22 cellular contexts compared by ENCODE assay signal in genomic region chr3:172177803-172178316, GRCh38.
DNase-seq lines count a peak whose midpoint lies in the region; ATAC-seq, FAIRE-seq and TF ChIP-seq lines count a peak whose summit lies in the region.
"Had no signal": no experiment of that assay in that cellular context is flagged by ENCODE, and none has a peak within 500 bp of the region (broad histone marks: within the 10 kb centered on the region; RNA-seq: fewer than 3 reads in every experiment).

No MANE protein-coding gene starts in this region.

- peaks cover 4% of the 10 kb centered on the region for H3K9me3 Mint-ChIP-seq in activated T-helper 1 cell treated with anti-CD3 and anti-CD28 coated beads, Interleukin-12 subunit alpha, Interleukin-12 subunit beta, Interleukin-2, Interleukin-4 antibody, amounts not matched to agents 30 ng/mL and 10 ng/mL and 1 ng/mL, durations not matched to agents 14 hours and 24 hours and 36 hours
- H3K9me3 Mint-ChIP-seq in effector memory CD8-positive, alpha-beta T cell: no peaks in the 10 kb centered on the region

- H3K9ac ChIP-seq in HepG2 (ENCODE audit: insufficient read depth, low read depth, low read length): no peak overlapping the region
- no peak overlapping the region for H3K9ac ChIP-seq in liver (ENCODE audit: low read depth in 1 of 2, low read length in 2 of 2)

- peaks cover 13% of the 10 kb centered on the region for H3K36me3 Mint-ChIP-seq in activated T-helper 1 cell treated with anti-CD3 and anti-CD28 coated beads, Interleukin-12 subunit alpha, Interleukin-12 subunit beta, Interleukin-2, Interleukin-4 antibody, amounts not matched to agents 30 ng/mL and 10 ng/mL and 1 ng/mL, durations not matched to agents 14 hours and 24 hours and 36 hours (ENCODE audit: low read depth)
- no peaks in the 10 kb centered on the region for H3K36me3 Mint-ChIP-seq in effector memory CD8-positive, alpha-beta T cell (ENCODE audit: insufficient read depth)

- in situ Hi-C loops in HepG2 (cut with HindIII; ENCODE audit: extremely low pct_ligation_motif_present, low pct_unique_long_range_greater_than_20kb): no loop called here

- no peak for TF ChIP-seq EP300 in HepG2 (IDR thresholded peaks at IDR 0.05; ENCODE audit: low read depth in 2 of 2, low read length in 2 of 2)
- TF ChIP-seq EP300 in HepG2 (CRISPR knock-in tag; IDR thresholded peaks at IDR 0.05; ENCODE audit: borderline replicate concordance): no peak

- H3K36me3 ChIP-seq in HepG2 (replicated peaks in 1 of 2; ENCODE audit: control insufficient read depth in 1 of 2, insufficient read depth in 2 of 2, low read length in 2 of 2): peaks cover 9 to 28% of the 10 kb centered on the region in 2 experiments
- H3K36me3 ChIP-seq in right lobe of liver: no peaks in the 10 kb centered on the region
- no peaks in the 10 kb centered on the region for H3K36me3 ChIP-seq in bronchial epithelial cell (ENCODE audit: control insufficient read depth, insufficient read depth, low read length)
- H3K36me3 ChIP-seq in liver (ENCODE audit: control insufficient read depth in 4 of 4, insufficient read depth in 3 of 4, low read depth in 1 of 4, low read length in 3 of 4): no peaks in the 10 kb centered on the region

- no peak overlapping the region for H2AFZ ChIP-seq in HepG2 (ENCODE audit: low read length)

- no peak overlapping the region for H3K27ac Mint-ChIP-seq in activated T-helper 1 cell treated with anti-CD3 and anti-CD28 coated beads, Interleukin-12 subunit alpha, Interleukin-12 subunit beta, Interleukin-2, Interleukin-4 antibody, amounts not matched to agents 30 ng/mL and 10 ng/mL and 1 ng/mL, durations not matched to agents 14 hours and 24 hours and 36 hours
- H3K27ac Mint-ChIP-seq in effector memory CD8-positive, alpha-beta T cell: no peak overlapping the region

- TF ChIP-seq POLR2A in HepG2 (IDR thresholded peaks at IDR 0.05; ENCODE audit: insufficient read depth in 1 of 2, low read depth in 2 of 2, low read length in 2 of 2): no peak
- no peak for TF ChIP-seq POLR2A in right lobe of liver (IDR thresholded peaks at IDR 0.05)

- no TSS peak for BruUV-seq in HepG2 (replicated peaks; lab: Mats Ljungman, UMichigan)

- no peak for FAIRE-seq in HepG2 (lab: Jason Lieb, UNC)
- FAIRE-seq in bronchial epithelial cell (lab: Jason Lieb, UNC): peak; percentile 7
- FAIRE-seq: H54 had no signal

- WGBS in HepG2 (ENCODE audit: low lambda C conversion rate): 98% methylated on average over 2 of the region's 2 CpGs
- 88% methylated on average over 2 of the region's 2 CpGs for WGBS in right lobe of liver (ENCODE audit: insufficient coverage, low coverage, low lambda C conversion rate, missing lambda C conversion rate)
- WGBS in liver: 98% methylated on average over 2 of the region's 2 CpGs

- ATAC-seq in HepG2 (peak; percentile 2; the same call in 1 of the 3 replicates), right lobe of liver (no peak), HG02623 (IDR thresholded peaks at IDR 0.05; ENCODE audit: unreplicated experiment) (no peak)
- no peak for ATAC-seq in effector memory CD8-positive, alpha-beta T cell (replicated peaks)

- peaks cover 17% of the 10 kb centered on the region for H3K4me1 Mint-ChIP-seq in activated T-helper 1 cell treated with anti-CD3 and anti-CD28 coated beads, Interleukin-12 subunit alpha, Interleukin-12 subunit beta, Interleukin-2, Interleukin-4 antibody, amounts not matched to agents 30 ng/mL and 10 ng/mL and 1 ng/mL, durations not matched to agents 14 hours and 24 hours and 36 hours (ENCODE audit: low read depth)
- H3K4me1 Mint-ChIP-seq in effector memory CD8-positive, alpha-beta T cell (ENCODE audit: low read depth in 2 of 2): peaks cover 41 to 59% of the 10 kb centered on the region in 2 donors

- CTCF ChIA-PET in HepG2 (lab: Yijun Ruan, JAX; ENCODE audit: low intra/inter-chr PET ratio, low total read pairs): no interaction called here

- H3K27ac ChIP-seq in HepG2 (ENCODE audit: extremely low read length, insufficient read depth, low read length): peak overlapping the region; percentile 13
- H3K27ac ChIP-seq in right lobe of liver: peak overlapping the region in 1 of 3 donors; percentile 86
- peak overlapping the region; percentile 9 to 39 for H3K27ac ChIP-seq in liver (ENCODE audit: low read depth in 1 of 2, low read length in 2 of 2)
- H3K27ac ChIP-seq: 22Rv1, C4-2B, HL-60, RWPE1, SK-N-MC had no signal

- H3K4me3 ChIP-seq in HepG2 (replicated peaks in 1 of 3; ENCODE audit: insufficient read depth in 1 of 3, low read depth in 2 of 3, low read length in 3 of 3) (no peak overlapping the region), right lobe of liver (no peak overlapping the region), bronchial epithelial cell (ENCODE audit: low read depth, low read length) (no peak overlapping the region), liver (ENCODE audit: low read depth in 1 of 3, low read length in 3 of 3) (no peak overlapping the region)
- H3K4me3 ChIP-seq: SK-N-MC had no signal

- H3K79me2 ChIP-seq in HepG2 (ENCODE audit: insufficient read depth, low read length): peaks cover 94% of the 10 kb centered on the region

- DNase-seq in HepG2 (ENCODE audit: low spot score): no peak
- no peak for DNase-seq in right lobe of liver
- DNase-seq in bronchial epithelial cell (ENCODE audit: low read depth): no peak
- no peak for DNase-seq in activated T-helper 1 cell treated with anti-CD3 and anti-CD28 coated beads, Interleukin-12 subunit alpha, Interleukin-12 subunit beta, Interleukin-2, Interleukin-4 antibody, amounts not matched to agents 30 ng/mL and 10 ng/mL and 1 ng/mL, durations not matched to agents 14 hours and 24 hours and 36 hours (ENCODE audit: low spot score)
- DNase-seq in pons (ENCODE audit: low spot score): no peak
- no peak for DNase-seq in effector memory CD8-positive, alpha-beta T cell
- DNase-seq: GF-D8, KG1, NCI-H1105, NCI-H146, NCI-H2029, NCI-H2227 treated with DMSO at 0.1 percent for 48 hours, NCI-H510A, SHP77 treated with DMSO at 0.1 percent for 48 hours had no signal

- intact Hi-C loops in HepG2 (cut with micrococcal nuclease; ENCODE audit: unreplicated experiment) (no loop called here), right lobe of liver (cut with DNase I) (no loop called here)
- intact Hi-C loops in activated T-helper 1 cell treated with anti-CD3 and anti-CD28 coated beads, Interleukin-12 subunit alpha, Interleukin-12 subunit beta, Interleukin-2, Interleukin-4 antibody, amounts not matched to agents 30 ng/mL and 10 ng/mL and 1 ng/mL, durations not matched to agents 14 hours and 24 hours and 36 hours (cut with micrococcal nuclease): no loop called here

- H3K4me2 ChIP-seq in HepG2 (ENCODE audit: low read depth, low read length): peak overlapping the region; percentile 8; the same call in 1 of the 2 replicates

- no peaks in the 10 kb centered on the region for H3K9me3 ChIP-seq in HepG2 (ENCODE audit: low read length)
- no peaks in the 10 kb centered on the region for H3K9me3 ChIP-seq in right lobe of liver
- no peaks in the 10 kb centered on the region for H3K9me3 ChIP-seq in liver (ENCODE audit: control insufficient read depth in 4 of 4, low read length in 3 of 4)

- no peaks in the 10 kb centered on the region for H3K27me3 ChIP-seq in HepG2 (ENCODE audit: control insufficient read depth in 1 of 2, insufficient read depth in 2 of 2, low read length in 2 of 2)
- H3K27me3 ChIP-seq in right lobe of liver: no peaks in the 10 kb centered on the region
- H3K27me3 ChIP-seq in bronchial epithelial cell (ENCODE audit: control insufficient read depth, insufficient read depth, low read length): no peaks in the 10 kb centered on the region
- no peaks in the 10 kb centered on the region for H3K27me3 ChIP-seq in liver (ENCODE audit: control insufficient read depth in 4 of 4, insufficient read depth in 4 of 4, low read length in 3 of 4)

- no peaks in the 10 kb centered on the region for H3K27me3 Mint-ChIP-seq in activated T-helper 1 cell treated with anti-CD3 and anti-CD28 coated beads, Interleukin-12 subunit alpha, Interleukin-12 subunit beta, Interleukin-2, Interleukin-4 antibody, amounts not matched to agents 30 ng/mL and 10 ng/mL and 1 ng/mL, durations not matched to agents 14 hours and 24 hours and 36 hours (ENCODE audit: insufficient read depth)
- H3K27me3 Mint-ChIP-seq in effector memory CD8-positive, alpha-beta T cell: no peaks in the 10 kb centered on the region

- H4K20me1 ChIP-seq in HepG2 (ENCODE audit: insufficient read depth, low read length): peaks cover 95% of the 10 kb centered on the region

- TF ChIP-seq CTCF in HepG2 (CRISPR knock-in tag; IDR thresholded peaks at IDR 0.05) (no peak), right lobe of liver (IDR thresholded peaks at IDR 0.05) (no peak), bronchial epithelial cell (IDR thresholded peaks at IDR 0.05; ENCODE audit: insufficient read depth, low read length, severe bottlenecking) (no peak), liver (IDR thresholded peaks at IDR 0.05; ENCODE audit: low read depth, low read length, missing input control) (no peak)

- H3K4me1 ChIP-seq in HepG2 (ENCODE audit: insufficient read depth, low read length): peaks cover 100% of the 10 kb centered on the region
- H3K4me1 ChIP-seq in right lobe of liver: peaks cover 2 to 53% (median 20%) of the 10 kb centered on the region in 4 donors
- H3K4me1 ChIP-seq in liver (ENCODE audit: control insufficient read depth in 4 of 4, insufficient read depth in 4 of 4, low read length in 3 of 4): peaks cover 16 to 47% (median 36%) of the 10 kb centered on the region in 4 donors

- TF ChIP-seq RAD21 in HepG2 (CRISPR knock-in tag; IDR thresholded peaks at IDR 0.05) (no peak), liver (IDR thresholded peaks at IDR 0.05) (no peak)

- POLR2A ChIA-PET in HepG2 (lab: Yijun Ruan, JAX): no interaction called here

- H3K4me3 Mint-ChIP-seq in activated T-helper 1 cell treated with anti-CD3 and anti-CD28 coated beads, Interleukin-12 subunit alpha, Interleukin-12 subunit beta, Interleukin-2, Interleukin-4 antibody, amounts not matched to agents 30 ng/mL and 10 ng/mL and 1 ng/mL, durations not matched to agents 14 hours and 24 hours and 36 hours: no peak overlapping the region
- no peak overlapping the region for H3K4me3 Mint-ChIP-seq in effector memory CD8-positive, alpha-beta T cell

TF ChIP-seq in HepG2, 621 proteins besides CTCF, POLR2A, EP300 and RAD21 (continues in another document):
- TF ChIP-seq ZNF607 (CRISPR knock-in tag; IDR thresholded peaks at IDR 0.05; ENCODE audit: borderline replicate concordance) (no peak), ZSCAN29 (CRISPR knock-in tag; conservative IDR thresholded peaks at IDR 0.05) (no peak), KDM3A (CRISPR knock-in tag; IDR thresholded peaks at IDR 0.05; ENCODE audit: low read depth) (no peak)

TF ChIP-seq in liver, 16 proteins besides CTCF, POLR2A, EP300 and RAD21 (continues in another document):
- TF ChIP-seq HNF4A (conservative IDR thresholded peaks at IDR 0.05): peak in 1 of 2 donors; percentile 15
- TF ChIP-seq SP1 (IDR thresholded peaks at IDR 0.05): no peak
- TF ChIP-seq, protein P1, sequence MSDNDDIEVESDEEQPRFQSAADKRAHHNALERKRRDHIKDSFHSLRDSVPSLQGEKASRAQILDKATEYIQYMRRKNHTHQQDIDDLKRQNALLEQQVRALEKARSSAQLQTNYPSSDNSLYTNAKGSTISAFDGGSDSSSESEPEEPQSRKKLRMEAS (IDR thresholded peaks at IDR 0.05): no peak
- TF ChIP-seq, protein P2, sequence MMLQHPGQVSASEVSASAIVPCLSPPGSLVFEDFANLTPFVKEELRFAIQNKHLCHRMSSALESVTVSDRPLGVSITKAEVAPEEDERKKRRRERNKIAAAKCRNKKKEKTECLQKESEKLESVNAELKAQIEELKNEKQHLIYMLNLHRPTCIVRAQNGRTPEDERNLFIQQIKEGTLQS (IDR thresholded peaks at IDR 0.05): no peak
